In the genomic region with DNA sequence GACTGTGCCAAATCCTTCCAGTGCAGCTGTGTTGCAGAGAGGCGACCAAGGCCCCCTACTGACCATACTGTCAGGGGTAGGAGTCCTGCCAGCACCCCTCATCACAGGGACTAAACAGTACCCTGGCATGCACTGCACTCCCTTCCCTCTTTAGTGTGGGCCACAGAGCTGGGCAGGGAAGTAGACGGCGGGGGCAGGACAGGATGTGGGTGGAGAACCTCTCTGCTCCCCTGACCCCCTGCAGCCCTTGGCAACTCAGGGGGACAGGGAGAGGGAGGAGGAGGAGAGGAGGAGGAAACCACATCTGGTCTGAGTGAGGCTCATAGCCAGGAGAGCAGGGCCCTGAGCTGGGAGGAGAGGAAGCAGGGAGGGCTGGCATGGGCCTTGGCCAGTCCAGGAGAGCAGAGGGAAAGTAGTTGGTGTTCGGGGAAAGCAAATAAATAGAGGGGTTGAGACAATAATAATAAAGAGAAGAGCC, we compare ENCODE assay signal across 2 cellular contexts.
TF ChIP-seq lines count a peak whose summit lies in the region.

No MANE protein-coding gene starts in this region.

TF ChIP-seq in SK-N-SH treated with all-trans-retinoic acid at 6 μM for 48 hours, 23 proteins besides CTCF, POLR2A, EP300 and RAD21:
- TF ChIP-seq, protein P1, sequence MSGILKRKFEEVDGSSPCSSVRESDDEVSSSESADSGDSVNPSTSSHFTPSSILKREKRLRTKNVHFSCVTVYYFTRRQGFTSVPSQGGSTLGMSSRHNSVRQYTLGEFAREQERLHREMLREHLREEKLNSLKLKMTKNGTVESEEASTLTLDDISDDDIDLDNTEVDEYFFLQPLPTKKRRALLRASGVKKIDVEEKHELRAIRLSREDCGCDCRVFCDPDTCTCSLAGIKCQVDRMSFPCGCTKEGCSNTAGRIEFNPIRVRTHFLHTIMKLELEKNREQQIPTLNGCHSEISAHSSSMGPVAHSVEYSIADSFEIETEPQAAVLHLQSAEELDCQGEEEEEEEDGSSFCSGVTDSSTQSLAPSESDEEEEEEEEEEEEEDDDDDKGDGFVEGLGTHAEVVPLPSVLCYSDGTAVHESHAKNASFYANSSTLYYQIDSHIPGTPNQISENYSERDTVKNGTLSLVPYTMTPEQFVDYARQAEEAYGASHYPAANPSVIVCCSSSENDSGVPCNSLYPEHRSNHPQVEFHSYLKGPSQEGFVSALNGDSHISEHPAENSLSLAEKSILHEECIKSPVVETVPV (CRISPR knock-in tag; IDR thresholded peaks at IDR 0.05): no peak
- TF ChIP-seq ARNTL (CRISPR knock-in tag; IDR thresholded peaks at IDR 0.05; ENCODE audit: borderline replicate concordance, low read depth) (no peak), ISL1 (CRISPR knock-in tag; IDR thresholded peaks at IDR 0.05) (no peak), RARB (CRISPR knock-in tag; IDR thresholded peaks at IDR 0.05) (no peak), ZNF565 (CRISPR knock-in tag; conservative IDR thresholded peaks at IDR 0.05; ENCODE audit: low read depth) (no peak), PPARA (CRISPR knock-in tag; IDR thresholded peaks at IDR 0.05; ENCODE audit: borderline replicate concordance) (no peak), TOX (CRISPR knock-in tag; IDR thresholded peaks at IDR 0.05; ENCODE audit: borderline replicate concordance) (no peak), OSR1 (CRISPR knock-in tag; IDR thresholded peaks at IDR 0.05) (no peak), GLIS3 (CRISPR knock-in tag; IDR thresholded peaks at IDR 0.05) (no peak)
- TF ChIP-seq, protein P2, sequence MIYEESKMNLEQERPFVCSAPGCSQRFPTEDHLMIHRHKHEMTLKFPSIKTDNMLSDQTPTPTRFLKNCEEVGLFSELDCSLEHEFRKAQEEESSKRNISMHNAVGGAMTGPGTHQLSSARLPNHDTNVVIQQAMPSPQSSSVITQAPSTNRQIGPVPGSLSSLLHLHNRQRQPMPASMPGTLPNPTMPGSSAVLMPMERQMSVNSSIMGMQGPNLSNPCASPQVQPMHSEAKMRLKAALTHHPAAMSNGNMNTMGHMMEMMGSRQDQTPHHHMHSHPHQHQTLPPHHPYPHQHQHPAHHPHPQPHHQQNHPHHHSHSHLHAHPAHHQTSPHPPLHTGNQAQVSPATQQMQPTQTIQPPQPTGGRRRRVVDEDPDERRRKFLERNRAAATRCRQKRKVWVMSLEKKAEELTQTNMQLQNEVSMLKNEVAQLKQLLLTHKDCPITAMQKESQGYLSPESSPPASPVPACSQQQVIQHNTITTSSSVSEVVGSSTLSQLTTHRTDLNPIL (CRISPR knock-in tag; IDR thresholded peaks at IDR 0.05; ENCODE audit: low read depth): no peak
- TF ChIP-seq, protein P3, sequence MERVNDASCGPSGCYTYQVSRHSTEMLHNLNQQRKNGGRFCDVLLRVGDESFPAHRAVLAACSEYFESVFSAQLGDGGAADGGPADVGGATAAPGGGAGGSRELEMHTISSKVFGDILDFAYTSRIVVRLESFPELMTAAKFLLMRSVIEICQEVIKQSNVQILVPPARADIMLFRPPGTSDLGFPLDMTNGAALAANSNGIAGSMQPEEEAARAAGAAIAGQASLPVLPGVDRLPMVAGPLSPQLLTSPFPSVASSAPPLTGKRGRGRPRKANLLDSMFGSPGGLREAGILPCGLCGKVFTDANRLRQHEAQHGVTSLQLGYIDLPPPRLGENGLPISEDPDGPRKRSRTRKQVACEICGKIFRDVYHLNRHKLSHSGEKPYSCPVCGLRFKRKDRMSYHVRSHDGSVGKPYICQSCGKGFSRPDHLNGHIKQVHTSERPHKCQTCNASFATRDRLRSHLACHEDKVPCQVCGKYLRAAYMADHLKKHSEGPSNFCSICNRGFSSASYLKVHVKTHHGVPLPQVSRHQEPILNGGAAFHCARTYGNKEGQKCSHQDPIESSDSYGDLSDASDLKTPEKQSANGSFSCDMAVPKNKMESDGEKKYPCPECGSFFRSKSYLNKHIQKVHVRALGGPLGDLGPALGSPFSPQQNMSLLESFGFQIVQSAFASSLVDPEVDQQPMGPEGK (CRISPR knock-in tag; IDR thresholded peaks at IDR 0.05; ENCODE audit: borderline replicate concordance): no peak

TF ChIP-seq in SK-N-SH, 30 proteins besides CTCF, POLR2A, EP300 and RAD21 (continued from another document):
- TF ChIP-seq, protein P4, sequence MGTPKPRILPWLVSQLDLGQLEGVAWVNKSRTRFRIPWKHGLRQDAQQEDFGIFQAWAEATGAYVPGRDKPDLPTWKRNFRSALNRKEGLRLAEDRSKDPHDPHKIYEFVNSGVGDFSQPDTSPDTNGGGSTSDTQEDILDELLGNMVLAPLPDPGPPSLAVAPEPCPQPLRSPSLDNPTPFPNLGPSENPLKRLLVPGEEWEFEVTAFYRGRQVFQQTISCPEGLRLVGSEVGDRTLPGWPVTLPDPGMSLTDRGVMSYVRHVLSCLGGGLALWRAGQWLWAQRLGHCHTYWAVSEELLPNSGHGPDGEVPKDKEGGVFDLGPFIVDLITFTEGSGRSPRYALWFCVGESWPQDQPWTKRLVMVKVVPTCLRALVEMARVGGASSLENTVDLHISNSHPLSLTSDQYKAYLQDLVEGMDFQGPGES (IDR thresholded peaks at IDR 0.05; ENCODE audit: low read depth, low read length): no peak
- TF ChIP-seq EZH2phosphoT487 (IDR thresholded peaks at IDR 0.05; ENCODE audit: borderline replicate concordance, low read depth) (no peak), JUND (IDR thresholded peaks at IDR 0.05) (no peak), TCF12 (IDR thresholded peaks at IDR 0.05) (no peak), RCOR1 (IDR thresholded peaks at IDR 0.05; ENCODE audit: low read length) (no peak), SIN3A (IDR thresholded peaks at IDR 0.05; ENCODE audit: borderline replicate concordance, low read depth, low read length) (no peak), YY1 (IDR thresholded peaks at IDR 0.05; ENCODE audit: low read depth) (no peak)
- TF ChIP-seq, protein P5, sequence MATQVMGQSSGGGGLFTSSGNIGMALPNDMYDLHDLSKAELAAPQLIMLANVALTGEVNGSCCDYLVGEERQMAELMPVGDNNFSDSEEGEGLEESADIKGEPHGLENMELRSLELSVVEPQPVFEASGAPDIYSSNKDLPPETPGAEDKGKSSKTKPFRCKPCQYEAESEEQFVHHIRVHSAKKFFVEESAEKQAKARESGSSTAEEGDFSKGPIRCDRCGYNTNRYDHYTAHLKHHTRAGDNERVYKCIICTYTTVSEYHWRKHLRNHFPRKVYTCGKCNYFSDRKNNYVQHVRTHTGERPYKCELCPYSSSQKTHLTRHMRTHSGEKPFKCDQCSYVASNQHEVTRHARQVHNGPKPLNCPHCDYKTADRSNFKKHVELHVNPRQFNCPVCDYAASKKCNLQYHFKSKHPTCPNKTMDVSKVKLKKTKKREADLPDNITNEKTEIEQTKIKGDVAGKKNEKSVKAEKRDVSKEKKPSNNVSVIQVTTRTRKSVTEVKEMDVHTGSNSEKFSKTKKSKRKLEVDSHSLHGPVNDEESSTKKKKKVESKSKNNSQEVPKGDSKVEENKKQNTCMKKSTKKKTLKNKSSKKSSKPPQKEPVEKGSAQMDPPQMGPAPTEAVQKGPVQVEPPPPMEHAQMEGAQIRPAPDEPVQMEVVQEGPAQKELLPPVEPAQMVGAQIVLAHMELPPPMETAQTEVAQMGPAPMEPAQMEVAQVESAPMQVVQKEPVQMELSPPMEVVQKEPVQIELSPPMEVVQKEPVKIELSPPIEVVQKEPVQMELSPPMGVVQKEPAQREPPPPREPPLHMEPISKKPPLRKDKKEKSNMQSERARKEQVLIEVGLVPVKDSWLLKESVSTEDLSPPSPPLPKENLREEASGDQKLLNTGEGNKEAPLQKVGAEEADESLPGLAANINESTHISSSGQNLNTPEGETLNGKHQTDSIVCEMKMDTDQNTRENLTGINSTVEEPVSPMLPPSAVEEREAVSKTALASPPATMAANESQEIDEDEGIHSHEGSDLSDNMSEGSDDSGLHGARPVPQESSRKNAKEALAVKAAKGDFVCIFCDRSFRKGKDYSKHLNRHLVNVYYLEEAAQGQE (IDR thresholded peaks at IDR 0.05; ENCODE audit: low read depth, low read length): no peak
